8 cellular contexts compared by ENCODE assay signal in the genomic region with DNA sequence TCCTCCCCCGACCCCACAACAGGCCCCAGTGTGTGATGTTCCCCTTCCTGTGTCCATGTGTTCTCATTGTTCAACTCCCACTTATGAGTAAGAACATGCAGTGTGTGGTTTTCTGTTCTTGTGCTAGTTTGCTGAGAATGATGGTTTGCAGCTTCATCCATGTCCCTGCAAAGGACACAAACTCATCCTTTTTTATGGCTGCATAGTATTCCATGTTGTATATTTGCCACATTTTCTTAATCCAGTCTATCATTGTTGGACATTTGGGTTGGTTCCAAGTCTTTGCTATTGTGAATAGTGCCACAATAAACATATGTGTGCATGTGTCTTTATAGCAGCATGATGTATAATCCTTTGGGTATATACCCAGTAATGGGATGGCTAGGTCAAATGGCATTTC. TPM values are rescaled to one million over a fixed set of nuclear protein-coding genes. Genes with fewer than 3 reads are reported as not detected.
DNase-seq lines count a peak whose midpoint lies in the region; ATAC-seq, FAIRE-seq and TF ChIP-seq lines count a peak whose summit lies in the region.
"Not testable (repeated sequence)": the region's sequence is repeated elsewhere in the genome, so short reads cannot be mapped to it uniquely, and the experiment has no call there.

No MANE protein-coding gene starts in this region.

- H3K27ac Mint-ChIP-seq in activated T-helper 17 cell treated with anti-CD3 and anti-CD28 coated beads, Interleukin-2, amount 50 U/mL, for 72 hours = not testable (repeated sequence)
- peak overlapping the region in 1 of 2 donors; percentile 37 for H3K27ac Mint-ChIP-seq in natural killer cell treated with Interleukin-12 subunit alpha and Interleukin-12 subunit beta and Interleukin-15 and Interleukin-18, amount 100 ng/mL, for 72 hours
- peak overlapping the region; percentile 70 for H3K27ac Mint-ChIP-seq in stimulated activated naive CD8-positive, alpha-beta T cell treated with anti-CD3 and anti-CD28 coated beads, Interleukin-15, Interleukin-2, amounts not matched to agents 100 ng/mL and 50 ng/mL, for 24 hours

- in situ Hi-C loops in GM12878 (cut with MboI); K562 (cut with MboI): not testable (repeated sequence)

- intact Hi-C loops in GM12878 (cut with micrococcal nuclease; ENCODE audit: unreplicated experiment); K562 (cut with micrococcal nuclease): not testable (repeated sequence)

- not testable (repeated sequence) for TF ChIP-seq CTCF in A549 (IDR thresholded peaks at IDR 0.05); HEK293 (tag by site-specific recombination; IDR thresholded peaks at IDR 0.05); GM12878 (IDR thresholded peaks at IDR 0.05 in 2 of 3, conservative IDR thresholded peaks at IDR 0.05 in 1 of 3; ENCODE audit: control insufficient read depth in 2 of 3, extremely low read depth in 1 of 3, insufficient read depth in 1 of 3, low read depth in 3 of 3, low read length in 3 of 3); K562 (IDR thresholded peaks at IDR 0.05 in 2 of 3, conservative IDR thresholded peaks at IDR 0.05 in 1 of 3; ENCODE audit: insufficient read depth in 2 of 3, low read depth in 1 of 3, low read length in 3 of 3)

- SMC1A ChIA-PET in GM12878 (lab: Charles Lee; ENCODE audit: uncharacterized antibody, unreplicated experiment) = interaction anchor here (0.6 kb wide), 1 partner anchor 8 kb away, joined by 3 read pairs; no protein-coding TSS in a partner anchor

- RAD21 ChIA-PET in GM12878 (lab: Charles Lee; ENCODE audit: unreplicated experiment) = not testable (repeated sequence)

- H3K36me3 ChIP-seq in HEK293 (ENCODE audit: control insufficient read depth in 2 of 2, insufficient read depth in 1 of 2, low read length in 2 of 2); GM12878 (ENCODE audit: control insufficient read depth in 2 of 2, insufficient read depth in 2 of 2, low read length in 1 of 2); K562 (ENCODE audit: control insufficient read depth, insufficient read depth, low read length): not testable (repeated sequence)

- no CpG with 5 or more reads among the region's 1 CpG for WGBS in A549 (ENCODE audit: missing lambda C conversion rate)
- 0% methylated on average over 1 of the region's 1 CpG for WGBS in GM12878 (ENCODE audit: insufficient coverage, insufficient replicate concordance, low lambda C conversion rate, missing lambda C conversion rate)
- no CpG with 5 or more reads among the region's 1 CpG for WGBS in K562 (ENCODE audit: insufficient coverage, low coverage, missing lambda C conversion rate)

- ATAC-seq in A549; SK-N-SH treated with all-trans-retinoic acid at 6 μM for 48 hours; activated T-helper 17 cell treated with anti-CD3 and anti-CD28 coated beads, Interleukin-2, amount 50 U/mL, for 72 hours (replicated peaks); GM12878; K562; natural killer cell treated with Interleukin-12 subunit alpha and Interleukin-12 subunit beta and Interleukin-15 and Interleukin-18, amount 100 ng/mL, for 72 hours: not testable (repeated sequence)

- H3K79me2 ChIP-seq in GM12878 (ENCODE audit: control insufficient read depth, insufficient read depth, low read length) (peaks cover 58% of the 10 kb centered on the region), K562 (ENCODE audit: control insufficient read depth, insufficient read depth, low read length) (peaks cover 30% of the 10 kb centered on the region)

- H3K9me3 Mint-ChIP-seq in activated T-helper 17 cell treated with anti-CD3 and anti-CD28 coated beads, Interleukin-2, amount 50 U/mL, for 72 hours; natural killer cell treated with Interleukin-12 subunit alpha and Interleukin-12 subunit beta and Interleukin-15 and Interleukin-18, amount 100 ng/mL, for 72 hours; stimulated activated naive CD8-positive, alpha-beta T cell treated with anti-CD3 and anti-CD28 coated beads, Interleukin-15, Interleukin-2, amounts not matched to agents 100 ng/mL and 50 ng/mL, for 24 hours: not testable (repeated sequence)

- not testable (repeated sequence) for FAIRE-seq in A549 (lab: Jason Lieb, UNC); GM12878 (lab: Jason Lieb, UNC); K562 (lab: Jason Lieb, UNC)

- peaks cover 32% of the 10 kb centered on the region for H3K36me3 Mint-ChIP-seq in activated T-helper 17 cell treated with anti-CD3 and anti-CD28 coated beads, Interleukin-2, amount 50 U/mL, for 72 hours (ENCODE audit: low read depth)
- peaks cover 10% of the 10 kb centered on the region for H3K36me3 Mint-ChIP-seq in natural killer cell treated with Interleukin-12 subunit alpha and Interleukin-12 subunit beta and Interleukin-15 and Interleukin-18, amount 100 ng/mL, for 72 hours
- H3K36me3 Mint-ChIP-seq in stimulated activated naive CD8-positive, alpha-beta T cell treated with anti-CD3 and anti-CD28 coated beads, Interleukin-15, Interleukin-2, amounts not matched to agents 100 ng/mL and 50 ng/mL, for 24 hours (ENCODE audit: low read depth) = peaks cover 25% of the 10 kb centered on the region

- not testable (repeated sequence) for H3K27ac ChIP-seq in A549; HEK293 (ENCODE audit: extremely low read depth, low read depth, low read length); GM12878 (ENCODE audit: control insufficient read depth, insufficient read depth); K562 (ENCODE audit: extremely low read depth, low read depth, low read length)

- DNase-seq in A549 (ENCODE audit: low read depth in 1 of 2, low spot score in 1 of 2); GM12878 (ENCODE audit: low read depth, low spot score); K562 (ENCODE audit: extremely low read depth in 1 of 4, low spot score in 3 of 4); natural killer cell treated with Interleukin-12 subunit alpha and Interleukin-12 subunit beta and Interleukin-15 and Interleukin-18, amount 100 ng/mL, for 72 hours (ENCODE audit: low spot score): not testable (repeated sequence)

- not testable (repeated sequence) for TF ChIP-seq POLR2A in A549 (IDR thresholded peaks at IDR 0.05; ENCODE audit: low read length); GM12878 (IDR thresholded peaks at IDR 0.05; ENCODE audit: low read depth, low read length); K562 (conservative IDR thresholded peaks at IDR 0.05)

- not testable (repeated sequence) for H3K9me3 ChIP-seq in A549; HEK293 (ENCODE audit: control insufficient read depth, insufficient read depth, low read depth, low read length); GM12878 (replicated peaks; ENCODE audit: control insufficient read depth, insufficient read depth, low read length); K562 (replicated peaks; ENCODE audit: control insufficient read depth, insufficient read depth, low read depth, low read length)

- not testable (repeated sequence) for H3K27me3 Mint-ChIP-seq in activated T-helper 17 cell treated with anti-CD3 and anti-CD28 coated beads, Interleukin-2, amount 50 U/mL, for 72 hours; natural killer cell treated with Interleukin-12 subunit alpha and Interleukin-12 subunit beta and Interleukin-15 and Interleukin-18, amount 100 ng/mL, for 72 hours; stimulated activated naive CD8-positive, alpha-beta T cell treated with anti-CD3 and anti-CD28 coated beads, Interleukin-15, Interleukin-2, amounts not matched to agents 100 ng/mL and 50 ng/mL, for 24 hours

- H3K9ac ChIP-seq in GM12878 (ENCODE audit: control insufficient read depth, insufficient read depth, low read length); K562 (ENCODE audit: insufficient read depth in 1 of 2, low read depth in 2 of 2, low read length in 2 of 2): not testable (repeated sequence)

- not testable (repeated sequence) for H3K4me2 ChIP-seq in A549; GM12878 (ENCODE audit: control insufficient read depth, insufficient read depth); K562 (ENCODE audit: insufficient read depth, low read length)

- not testable (repeated sequence) for H3K9me1 ChIP-seq in K562 (ENCODE audit: control insufficient read depth, insufficient read depth, low read length)

- H3K4me1 ChIP-seq in A549; HEK293 (ENCODE audit: control insufficient read depth, insufficient read depth, low read length): not testable (repeated sequence)
- H3K4me1 ChIP-seq in GM12878 (ENCODE audit: control insufficient read depth, insufficient read depth, low read length) (peaks cover 27% of the 10 kb centered on the region), K562 (replicated peaks in 1 of 2; ENCODE audit: control insufficient read depth in 2 of 2, insufficient read depth in 2 of 2, low read length in 2 of 2) (peaks cover 14 to 21% of the 10 kb centered on the region in 2 experiments; a peak in 4 of 5 replicates)

- not testable (repeated sequence) for H4K20me1 ChIP-seq in GM12878 (ENCODE audit: control insufficient read depth, insufficient read depth)
- peaks cover 14% of the 10 kb centered on the region; the same call in 1 of the 2 replicates for H4K20me1 ChIP-seq in K562 (replicated peaks; ENCODE audit: control insufficient read depth, insufficient read depth, low read length)

- not testable (repeated sequence) for TF ChIP-seq RAD21 in A549 (conservative IDR thresholded peaks at IDR 0.05 in 1 of 2, IDR thresholded peaks at IDR 0.05 in 1 of 2); GM12878 (IDR thresholded peaks at IDR 0.05; ENCODE audit: insufficient read depth, low read depth, low read length); K562 (CRISPR knock-in tag; conservative IDR thresholded peaks at IDR 0.05 in 1 of 2, IDR thresholded peaks at IDR 0.05 in 1 of 2)

- peaks cover 36% of the 10 kb centered on the region for H3K4me1 Mint-ChIP-seq in activated T-helper 17 cell treated with anti-CD3 and anti-CD28 coated beads, Interleukin-2, amount 50 U/mL, for 72 hours
- peaks cover 28 to 41% of the 10 kb centered on the region in 2 donors for H3K4me1 Mint-ChIP-seq in natural killer cell treated with Interleukin-12 subunit alpha and Interleukin-12 subunit beta and Interleukin-15 and Interleukin-18, amount 100 ng/mL, for 72 hours (ENCODE audit: low read depth in 2 of 2)
- H3K4me1 Mint-ChIP-seq in stimulated activated naive CD8-positive, alpha-beta T cell treated with anti-CD3 and anti-CD28 coated beads, Interleukin-15, Interleukin-2, amounts not matched to agents 100 ng/mL and 50 ng/mL, for 24 hours (ENCODE audit: low read depth) = peaks cover 86% of the 10 kb centered on the region

- not testable (repeated sequence) for BruUV-seq in GM12878 (replicated peaks; lab: Mats Ljungman, UMichigan); K562 (replicated peaks; lab: Mats Ljungman, UMichigan)

- H2AFZ ChIP-seq in GM12878 (ENCODE audit: control insufficient read depth, low read depth, low read length); K562 (ENCODE audit: low read depth, low read length): not testable (repeated sequence)

- peak overlapping the region; percentile 11 for H3K4me3 Mint-ChIP-seq in activated T-helper 17 cell treated with anti-CD3 and anti-CD28 coated beads, Interleukin-2, amount 50 U/mL, for 72 hours
- H3K4me3 Mint-ChIP-seq in natural killer cell treated with Interleukin-12 subunit alpha and Interleukin-12 subunit beta and Interleukin-15 and Interleukin-18, amount 100 ng/mL, for 72 hours = peak overlapping the region; percentile 17
- not testable (repeated sequence) for H3K4me3 Mint-ChIP-seq in stimulated activated naive CD8-positive, alpha-beta T cell treated with anti-CD3 and anti-CD28 coated beads, Interleukin-15, Interleukin-2, amounts not matched to agents 100 ng/mL and 50 ng/mL, for 24 hours

- not testable (repeated sequence) for TF ChIP-seq EP300 in A549 (IDR thresholded peaks at IDR 0.05); GM12878 (IDR thresholded peaks at IDR 0.05; ENCODE audit: borderline replicate concordance in 1 of 2, control insufficient read depth in 1 of 2, low read depth in 2 of 2, low read length in 2 of 2); K562 (IDR thresholded peaks at IDR 0.05; ENCODE audit: low read length)

- CTCF ChIA-PET in A549 (lab: Yijun Ruan, JAX); HEK293 (lab: Yijun Ruan, JAX); GM12878 (lab: Yijun Ruan, JAX); K562 (lab: Yijun Ruan, JAX; ENCODE audit: low intra/inter-chr PET ratio): not testable (repeated sequence)

- POLR2A ChIA-PET in A549 (lab: Yijun Ruan, JAX); HEK293 (lab: Yijun Ruan, JAX); GM12878 (lab: Charles Lee); K562 (lab: Yijun Ruan, JAX): not testable (repeated sequence)

- H3K27me3 ChIP-seq in GM12878 (replicated peaks in 1 of 2; ENCODE audit: control insufficient read depth in 2 of 2, insufficient read depth in 2 of 2, low read length in 1 of 2); K562 (ENCODE audit: control insufficient read depth in 2 of 2, insufficient read depth in 2 of 2, low read length in 2 of 2): not testable (repeated sequence)

- not testable (repeated sequence) for H3K4me3 ChIP-seq in A549; HEK293 (ENCODE audit: low read depth, low read length); GM12878; K562

RNA-seq across cellular contexts. Expression of a gene that starts 11.8 kb away (rescaled TPM):
- polyA plus RNA-seq in A549 (2011; rRNA removed) (9.6 and 11.4 TPM in 2 replicates), A549 (2017; fragmentation: RNase III; extraction: RNeasy Plus Mini Kit Qiagen cat#74134 plus additional on column Dnase treatment) (4.9 to 10.0 TPM (median 6.7 TPM) in 3 replicates), GM12878 (2011; rRNA removed) (34.9 and 45.3 TPM in 2 replicates), GM12878 (2014; fragmentation: Illumina TruSeq; extraction: Trizol) (21.6 and 24.9 TPM in 2 replicates), GM12878 (2014; fragmentation: Nextera tagmentation; extraction: Ambion mirVana) (1 to 10 TPM; 4.9 to 8.9 TPM), GM12878 (2014; rRNA removed) (10.2 and 11.5 TPM in 2 replicates), GM12878 (2016; fragmentation: Nextera tagmentation; extraction: Ambion mirVana) (1 to 10 TPM; 4.4 to 6.8 TPM), K562 (2011; rRNA removed) (12.4 and 13.7 TPM in 2 replicates), K562 (2014; fragmentation: Illumina TruSeq; extraction: Trizol) (14.4 and 16.9 TPM in 2 replicates), K562 (2014; fragmentation: Nextera tagmentation; extraction: Ambion mirVana) (1 to 10 TPM; 2.9 to 4.8 TPM), K562 (2014; rRNA removed) (9.5 and 10.7 TPM in 2 replicates)
- 3.8 and 4.8 TPM in 2 replicates for polyA plus RNA-seq in A549 (2012; cell fraction: cytosol; rRNA removed)
- polyA plus RNA-seq in A549 (2012; cell fraction: nucleus; rRNA removed) = 6.3 and 8.0 TPM in 2 replicates
- polyA minus RNA-seq in A549 (2011; rRNA and poly(A)+ RNA removed) = 3.1 and 3.4 TPM in 2 replicates
- 10 to 100 TPM; 24.1 to 27.6 TPM for total RNA-seq in activated T-helper 17 cell treated with anti-CD3 and anti-CD28 coated beads, Interleukin-2, amount 50 U/mL, for 72 hours
- total RNA-seq in GM12878 (2013; cell fraction: nucleolus; rRNA removed) = 31.0 and 35.3 TPM in 2 replicates
- total RNA-seq in GM12878 (2014; rRNA removed) (17.2 and 17.4 TPM in 2 replicates), GM12878 (2014; rRNA removed; fragmentation: Illumina TruSeq; extraction: Trizol) (21.0 and 21.2 TPM in 2 replicates), GM12878 (2021) (14.5 and 15.7 TPM in 2 replicates), K562 (2014; rRNA removed) (9.1 and 14.1 TPM in 2 replicates), K562 (2014; rRNA removed; fragmentation: Illumina TruSeq; extraction: Trizol) (16.2 and 17.0 TPM in 2 replicates), K562 (2015; rRNA removed; fragmentation: Illumina TruSeq; extraction: Trizol) (14.3 and 15.2 TPM in 2 replicates), K562 (2021) (11.8 and 12.2 TPM in 2 replicates)
- 4.8 TPM for polyA plus RNA-seq in GM12878 (2011; ENCODE audit: low read depth)
- polyA plus RNA-seq in GM12878 (2011; cell fraction: cytosol; rRNA removed) = 11.7 and 17.7 TPM in 2 replicates
- polyA plus RNA-seq in GM12878 (2011; cell fraction: nucleus; rRNA removed) = 14.0 and 14.4 TPM in 2 replicates
- 6.8 and 11.8 TPM in 2 replicates for polyA plus RNA-seq in GM12878 (2012)
- 20.6 and 35.0 TPM in 2 replicates for polyA minus RNA-seq in GM12878 (2011; rRNA and poly(A)+ RNA removed)
- 11.5 and 11.9 TPM in 2 replicates for polyA minus RNA-seq in GM12878 (2011; cell fraction: cytosol; rRNA and poly(A)+ RNA removed)
- 11.0 and 12.6 TPM in 2 replicates for polyA minus RNA-seq in GM12878 (2011; cell fraction: nucleus; rRNA and poly(A)+ RNA removed)
- 6.9 and 15.2 TPM in 2 replicates for total RNA-seq in K562 (2011; cell fraction: chromatin; rRNA removed; ENCODE audit: low replicate concordance)
- total RNA-seq in K562 (2011; cell fraction: nucleolus; rRNA removed) = 7.7 and 8.9 TPM in 2 replicates
- total RNA-seq in K562 (2011; cell fraction: nucleoplasm; rRNA removed) = 12.5 and 15.0 TPM in 2 replicates
- polyA plus RNA-seq in K562 (2011; cell fraction: cytosol; rRNA removed) = 4.6 and 7.2 TPM in 2 replicates
- polyA plus RNA-seq in K562 (2011; cell fraction: nucleus; rRNA removed) = 3.7 and 7.1 TPM in 2 replicates
- 7.3 and 11.7 TPM in 2 replicates for polyA plus RNA-seq in K562 (2012)
- 14.4 and 20.7 TPM in 2 replicates for polyA minus RNA-seq in K562 (2011; rRNA and poly(A)+ RNA removed)
- polyA minus RNA-seq in K562 (2011; cell fraction: cytosol; rRNA and poly(A)+ RNA removed) = 3.3 and 5.5 TPM in 2 replicates
- polyA minus RNA-seq in K562 (2011; cell fraction: nucleus; rRNA and poly(A)+ RNA removed) = 4.0 and 13.1 TPM in 2 replicates
- 10 to 100 TPM; 21.3 to 29.1 TPM for total RNA-seq in natural killer cell treated with Interleukin-12 subunit alpha and Interleukin-12 subunit beta and Interleukin-15 and Interleukin-18, amount 100 ng/mL, for 72 hours

RNA-seq across cellular contexts. Expression of a gene that starts 36.7 kb away (rescaled TPM):
- 595 and 1,070 TPM in 2 replicates for polyA plus RNA-seq in A549 (2011; rRNA removed)
- polyA plus RNA-seq in A549 (2012; cell fraction: cytosol; rRNA removed) = 507 and 660 TPM in 2 replicates
- 180 and 246 TPM in 2 replicates for polyA plus RNA-seq in A549 (2012; cell fraction: nucleus; rRNA removed)
- 2,246 to 2,255 TPM (median 2,251 TPM) in 3 replicates for polyA plus RNA-seq in A549 (2017; fragmentation: RNase III; extraction: RNeasy Plus Mini Kit Qiagen cat#74134 plus additional on column Dnase treatment)
- 124 and 138 TPM in 2 replicates for polyA minus RNA-seq in A549 (2011; rRNA and poly(A)+ RNA removed)
- 100 to 1,000 TPM; 491 to 882 TPM for total RNA-seq in activated T-helper 17 cell treated with anti-CD3 and anti-CD28 coated beads, Interleukin-2, amount 50 U/mL, for 72 hours
- total RNA-seq in GM12878 (2013; cell fraction: nucleolus; rRNA removed) = 404 and 419 TPM in 2 replicates
- 295 and 319 TPM in 2 replicates for total RNA-seq in GM12878 (2014; rRNA removed)
- 603 and 632 TPM in 2 replicates for total RNA-seq in GM12878 (2014; rRNA removed; fragmentation: Illumina TruSeq; extraction: Trizol)
- total RNA-seq in GM12878 (2021) = 699 and 740 TPM in 2 replicates
- polyA plus RNA-seq in GM12878 (2011; ENCODE audit: low read depth) = 532 TPM
- 721 and 1,149 TPM in 2 replicates for polyA plus RNA-seq in GM12878 (2011; rRNA removed)
- 265 and 307 TPM in 2 replicates for polyA plus RNA-seq in GM12878 (2011; cell fraction: cytosol; rRNA removed)
- 577 and 864 TPM in 2 replicates for polyA plus RNA-seq in GM12878 (2011; cell fraction: nucleus; rRNA removed)
- polyA plus RNA-seq in GM12878 (2012) = 686 TPM in 2 replicates
- polyA plus RNA-seq in GM12878 (2014; fragmentation: Illumina TruSeq; extraction: Trizol) = 1,357 and 1,719 TPM in 2 replicates
- polyA plus RNA-seq in GM12878 (2014; fragmentation: Nextera tagmentation; extraction: Ambion mirVana) = 1,000 to 10,000 TPM in 1 of 2 experiments, 100 to 1,000 TPM in 1; 726 to 1,124 TPM
- 1,063 and 1,240 TPM in 2 replicates for polyA plus RNA-seq in GM12878 (2014; rRNA removed)
- 1,000 to 10,000 TPM; 1,359 to 1,396 TPM for polyA plus RNA-seq in GM12878 (2016; fragmentation: Nextera tagmentation; extraction: Ambion mirVana)
- 198 and 212 TPM in 2 replicates for polyA minus RNA-seq in GM12878 (2011; rRNA and poly(A)+ RNA removed)
- polyA minus RNA-seq in GM12878 (2011; cell fraction: cytosol; rRNA and poly(A)+ RNA removed) = 167 and 191 TPM in 2 replicates
- polyA minus RNA-seq in GM12878 (2011; cell fraction: nucleus; rRNA and poly(A)+ RNA removed) = 133 and 235 TPM in 2 replicates
- total RNA-seq in K562 (2011; cell fraction: chromatin; rRNA removed; ENCODE audit: low replicate concordance) = 193 and 905 TPM in 2 replicates
- 107 and 139 TPM in 2 replicates for total RNA-seq in K562 (2011; cell fraction: nucleolus; rRNA removed)
- total RNA-seq in K562 (2011; cell fraction: nucleoplasm; rRNA removed) = 296 and 406 TPM in 2 replicates
- 604 and 630 TPM in 2 replicates for total RNA-seq in K562 (2014; rRNA removed)
- 728 and 855 TPM in 2 replicates for total RNA-seq in K562 (2014; rRNA removed; fragmentation: Illumina TruSeq; extraction: Trizol)
- total RNA-seq in K562 (2015; rRNA removed; fragmentation: Illumina TruSeq; extraction: Trizol) = 730 and 803 TPM in 2 replicates
- total RNA-seq in K562 (2021) = 707 and 876 TPM in 2 replicates
- polyA plus RNA-seq in K562 (2011; rRNA removed) = 466 and 782 TPM in 2 replicates
- 112 and 259 TPM in 2 replicates for polyA plus RNA-seq in K562 (2011; cell fraction: cytosol; rRNA removed)
- 299 and 394 TPM in 2 replicates for polyA plus RNA-seq in K562 (2011; cell fraction: nucleus; rRNA removed)
- polyA plus RNA-seq in K562 (2012) = 752 and 1,692 TPM in 2 replicates
- 1,478 and 1,489 TPM in 2 replicates for polyA plus RNA-seq in K562 (2014; fragmentation: Illumina TruSeq; extraction: Trizol)
- polyA plus RNA-seq in K562 (2014; fragmentation: Nextera tagmentation; extraction: Ambion mirVana) = 1,000 to 10,000 TPM in 1 of 2 experiments, 100 to 1,000 TPM in 1; 865 to 1,390 TPM
- 1,850 and 1,989 TPM in 2 replicates for polyA plus RNA-seq in K562 (2014; rRNA removed)
- polyA minus RNA-seq in K562 (2011; rRNA and poly(A)+ RNA removed) = 654 and 757 TPM in 2 replicates
- polyA minus RNA-seq in K562 (2011; cell fraction: cytosol; rRNA and poly(A)+ RNA removed) = 230 and 283 TPM in 2 replicates
- polyA minus RNA-seq in K562 (2011; cell fraction: nucleus; rRNA and poly(A)+ RNA removed) = 153 and 242 TPM in 2 replicates
- total RNA-seq in natural killer cell treated with Interleukin-12 subunit alpha and Interleukin-12 subunit beta and Interleukin-15 and Interleukin-18, amount 100 ng/mL, for 72 hours = 1,000 to 10,000 TPM in 1 of 2 donors, 100 to 1,000 TPM in 1; 824 to 1,096 TPM

RNA-seq across cellular contexts. Expression of a gene that starts 37.7 kb away (rescaled TPM):
- polyA plus RNA-seq in A549 (2011; rRNA removed) (177 and 275 TPM in 2 replicates), A549 (2017; fragmentation: RNase III; extraction: RNeasy Plus Mini Kit Qiagen cat#74134 plus additional on column Dnase treatment) (286 to 298 TPM (median 288 TPM) in 3 replicates), GM12878 (2011; rRNA removed) (238 and 407 TPM in 2 replicates), GM12878 (2014; fragmentation: Illumina TruSeq; extraction: Trizol) (307 and 369 TPM in 2 replicates), GM12878 (2014; fragmentation: Nextera tagmentation; extraction: Ambion mirVana) (100 to 1,000 TPM; 205 to 247 TPM), GM12878 (2014; rRNA removed) (191 and 239 TPM in 2 replicates), GM12878 (2016; fragmentation: Nextera tagmentation; extraction: Ambion mirVana) (100 to 1,000 TPM; 205 to 212 TPM), K562 (2011; rRNA removed) (293 and 364 TPM in 2 replicates), K562 (2014; fragmentation: Illumina TruSeq; extraction: Trizol) (310 and 328 TPM in 2 replicates), K562 (2014; fragmentation: Nextera tagmentation; extraction: Ambion mirVana) (100 to 1,000 TPM; 198 to 245 TPM), K562 (2014; rRNA removed) (389 and 408 TPM in 2 replicates)
- polyA plus RNA-seq in A549 (2012; cell fraction: cytosol; rRNA removed) = 82.7 and 88.6 TPM in 2 replicates
- polyA plus RNA-seq in A549 (2012; cell fraction: nucleus; rRNA removed) = 58.0 and 66.0 TPM in 2 replicates
- 19.6 and 28.2 TPM in 2 replicates for polyA minus RNA-seq in A549 (2011; rRNA and poly(A)+ RNA removed)
- 100 to 1,000 TPM; 179 to 242 TPM for total RNA-seq in activated T-helper 17 cell treated with anti-CD3 and anti-CD28 coated beads, Interleukin-2, amount 50 U/mL, for 72 hours
- 188 TPM in 2 replicates for total RNA-seq in GM12878 (2013; cell fraction: nucleolus; rRNA removed)
- total RNA-seq in GM12878 (2014; rRNA removed) (153 and 181 TPM in 2 replicates), GM12878 (2014; rRNA removed; fragmentation: Illumina TruSeq; extraction: Trizol) (303 and 305 TPM in 2 replicates), GM12878 (2021) (194 and 201 TPM in 2 replicates), K562 (2014; rRNA removed) (210 and 244 TPM in 2 replicates), K562 (2014; rRNA removed; fragmentation: Illumina TruSeq; extraction: Trizol) (413 and 480 TPM in 2 replicates), K562 (2015; rRNA removed; fragmentation: Illumina TruSeq; extraction: Trizol) (337 and 363 TPM in 2 replicates), K562 (2021) (253 and 256 TPM in 2 replicates)
- 71.4 TPM for polyA plus RNA-seq in GM12878 (2011; ENCODE audit: low read depth)
- polyA plus RNA-seq in GM12878 (2011; cell fraction: cytosol; rRNA removed) = 70.7 and 72.5 TPM in 2 replicates
- 112 and 122 TPM in 2 replicates for polyA plus RNA-seq in GM12878 (2011; cell fraction: nucleus; rRNA removed)
- 150 and 167 TPM in 2 replicates for polyA plus RNA-seq in GM12878 (2012)
- 44.8 and 66.0 TPM in 2 replicates for polyA minus RNA-seq in GM12878 (2011; rRNA and poly(A)+ RNA removed)
- polyA minus RNA-seq in GM12878 (2011; cell fraction: cytosol; rRNA and poly(A)+ RNA removed) = 27.1 and 39.7 TPM in 2 replicates
- 83.8 and 123 TPM in 2 replicates for polyA minus RNA-seq in GM12878 (2011; cell fraction: nucleus; rRNA and poly(A)+ RNA removed)
- total RNA-seq in K562 (2011; cell fraction: chromatin; rRNA removed; ENCODE audit: low replicate concordance) = 99.0 and 229 TPM in 2 replicates
- 91.9 and 108 TPM in 2 replicates for total RNA-seq in K562 (2011; cell fraction: nucleolus; rRNA removed)
- 152 and 198 TPM in 2 replicates for total RNA-seq in K562 (2011; cell fraction: nucleoplasm; rRNA removed)
- 75.2 and 113 TPM in 2 replicates for polyA plus RNA-seq in K562 (2011; cell fraction: cytosol; rRNA removed)
- 155 and 212 TPM in 2 replicates for polyA plus RNA-seq in K562 (2011; cell fraction: nucleus; rRNA removed)
- 208 and 278 TPM in 2 replicates for polyA plus RNA-seq in K562 (2012)
- 124 and 155 TPM in 2 replicates for polyA minus RNA-seq in K562 (2011; rRNA and poly(A)+ RNA removed)
- polyA minus RNA-seq in K562 (2011; cell fraction: cytosol; rRNA and poly(A)+ RNA removed) = 51.7 and 53.1 TPM in 2 replicates
- 135 and 212 TPM in 2 replicates for polyA minus RNA-seq in K562 (2011; cell fraction: nucleus; rRNA and poly(A)+ RNA removed)
- total RNA-seq in natural killer cell treated with Interleukin-12 subunit alpha and Interleukin-12 subunit beta and Interleukin-15 and Interleukin-18, amount 100 ng/mL, for 72 hours = 100 to 1,000 TPM; 184 to 218 TPM
